21 cellular contexts compared by ENCODE assay signal in the genomic region with DNA sequence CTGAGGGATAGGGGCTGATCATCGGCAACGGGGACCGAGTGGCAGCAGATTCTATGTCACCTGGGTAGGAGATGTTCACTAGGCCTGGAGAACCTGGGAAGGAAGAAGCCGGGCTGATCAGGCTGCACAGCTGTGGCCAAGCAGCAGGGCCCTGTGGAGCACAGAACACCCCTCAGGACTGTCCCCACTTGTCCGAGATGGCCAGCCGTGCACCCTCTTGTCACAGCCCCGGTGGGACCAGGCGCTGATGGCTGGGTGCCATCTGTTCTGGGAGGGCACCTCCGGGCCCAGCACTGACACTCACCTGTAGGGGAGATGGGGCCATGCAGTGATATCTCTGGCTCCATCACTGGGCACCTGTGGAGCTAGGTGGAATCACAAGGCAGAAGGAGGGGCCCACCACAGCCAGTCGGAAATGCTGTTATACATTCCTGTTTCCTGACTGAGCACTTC.
A peak's percentile ranks its signal among the peaks of the same experiment; 100 is the strongest.
DNase-seq lines count a peak whose midpoint lies in the region; ATAC-seq and TF ChIP-seq lines count a peak whose summit lies in the region.
"Had no signal": no experiment of that assay in that cellular context is flagged by ENCODE, and none has a peak within 500 bp of the region (broad histone marks: within the 10 kb centered on the region; RNA-seq: fewer than 3 reads in every experiment).

No MANE protein-coding gene starts in this region.

- H3K36me3 Mint-ChIP-seq in H9 (ENCODE audit: insufficient read depth in 1 of 3, low read depth in 3 of 3), result no peaks in the 10 kb centered on the region
- H3K36me3 Mint-ChIP-seq: CD4-positive, CD25-positive, alpha-beta regulatory T cell had no signal

- H3K4me3 ChIP-seq in H7 (ENCODE audit: insufficient read depth, low read depth, low read length) (no peak overlapping the region), spleen (no peak overlapping the region)
- H3K4me3 ChIP-seq: PC-9 had no signal

- DNase-seq in H7, result peak; percentile 23
- DNase-seq in H9, result peak; percentile 23
- peak; percentile 26 for DNase-seq in ecto neural progenitor cell (ENCODE audit: low spot score)
- peak; percentile 61 for DNase-seq in spleen
- no peak for DNase-seq in foreskin melanocyte
- DNase-seq: CD4-positive, CD25-positive, alpha-beta regulatory T cell; EL; GF-D8; HCEC 1CT; KG1; NCI-H1092 treated with DMSO at 0.1 percent for 48 hours; NCI-H146; NCI-H2029; NCI-H2227 treated with DMSO at 0.1 percent for 48 hours; NCI-H510A; NCI-H748 treated with DMSO at 0.1 percent for 48 hours; PC-9; SIG-M5 had no signal

- no peak overlapping the region for H3K18ac ChIP-seq in H9 (ENCODE audit: insufficient read length, low read depth, low read length)

- WGBS in H9 (ENCODE audit: extremely low coverage, insufficient read length, low lambda C conversion rate), result no CpG with 5 or more reads among the region's 10 CpGs
- WGBS in spleen, 5 donors, result 88 to 95% (median 92%) methylated on average over 5 to 10 of the region's 10 CpGs

- H3K79me2 ChIP-seq in H9 (ENCODE audit: insufficient read depth, low read length), result no peaks in the 10 kb centered on the region

- H3K27me3 ChIP-seq in H7 (ENCODE audit: control insufficient read depth, insufficient read depth, low read length) (no peaks in the 10 kb centered on the region), H9 (ENCODE audit: insufficient read depth, low read length) (no peaks in the 10 kb centered on the region), spleen (replicated peaks in 1 of 7) (peaks cover 0 to 28% (median 0%) of the 10 kb centered on the region in 7 donors)

- peaks cover 7% of the 10 kb centered on the region; the same call in 1 of the 2 replicates for H3K27me3 Mint-ChIP-seq in H9 (ENCODE audit: low read depth)
- H3K27me3 Mint-ChIP-seq: CD4-positive, CD25-positive, alpha-beta regulatory T cell had no signal

- no peak overlapping the region for H3K4ac ChIP-seq in H9 (ENCODE audit: low read depth, low read length)

- no peak overlapping the region for H3K14ac ChIP-seq in H9 (ENCODE audit: insufficient read depth, low read length)

- H4K91ac ChIP-seq in H9 (ENCODE audit: insufficient read length, low read depth, low read length), result no peak overlapping the region

- no peak overlapping the region for H3K9ac ChIP-seq in H9 (ENCODE audit: extremely low read depth, insufficient read length, low read length)

- H3K4me2 ChIP-seq in H9 (ENCODE audit: insufficient read depth, insufficient read length, low read length), result no peak overlapping the region
- H3K4me2 ChIP-seq: PC-9 had no signal

- ATAC-seq in HG03378 (IDR thresholded peaks at IDR 0.05; ENCODE audit: unreplicated experiment), result no peak
- ATAC-seq in activated CD4-positive, CD25-positive, alpha-beta regulatory T cell treated with anti-CD3 and anti-CD28 coated beads, Interleukin-2, amount 50 U/mL, for 24 hours, result no peak

- no peak overlapping the region for H2BK12ac ChIP-seq in H9 (ENCODE audit: insufficient read length, low read depth, low read length)

- no peaks in the 10 kb centered on the region for H4K20me1 ChIP-seq in H9 (ENCODE audit: control insufficient read depth, insufficient read depth, insufficient read length)

- H3K4me1 Mint-ChIP-seq in H9, result peaks cover 23 to 31% of the 10 kb centered on the region in 2 experiments
- H3K4me1 Mint-ChIP-seq: CD4-positive, CD25-positive, alpha-beta regulatory T cell had no signal

- H2BK120ac ChIP-seq in H9 (ENCODE audit: low read depth, low read length, poor library complexity, severe bottlenecking), result no peak overlapping the region

- H3K9me3 Mint-ChIP-seq in H9, result no peaks in the 10 kb centered on the region; a peak in 1 of 5 replicates
- H3K9me3 Mint-ChIP-seq: CD4-positive, CD25-positive, alpha-beta regulatory T cell had no signal

- no peaks in the 10 kb centered on the region for H3K36me3 ChIP-seq in H7 (replicated peaks; ENCODE audit: control insufficient read depth, insufficient read depth, low read length)
- H3K36me3 ChIP-seq in spleen, result no peaks in the 10 kb centered on the region

- H2BK20ac ChIP-seq in H9 (ENCODE audit: low read depth, low read length, poor library complexity, severe bottlenecking), result no peak overlapping the region

- H3K4me1 ChIP-seq in H9 (ENCODE audit: insufficient read depth, low read length) (peaks cover 1% of the 10 kb centered on the region; the same call in 1 of the 2 replicates), spleen (peaks cover 0 to 12% (median 0%) of the 10 kb centered on the region in 6 donors)

- H3K23me2 ChIP-seq in H9 (ENCODE audit: insufficient read length, low read depth, low read length, poor library complexity, severe bottlenecking), result no peaks in the 10 kb centered on the region

- TF ChIP-seq POLR2A in spleen (IDR thresholded peaks at IDR 0.05), result no peak

- H3K27ac ChIP-seq in H9 (ENCODE audit: insufficient read length, low read depth, low read length) (no peak overlapping the region), spleen (no peak overlapping the region)
- H3K27ac ChIP-seq: PC-9, RWPE1 had no signal

- no peak overlapping the region for H4K8ac ChIP-seq in H9 (replicated peaks; ENCODE audit: insufficient read length, low read depth, low read length)

- H2BK15ac ChIP-seq in H9 (ENCODE audit: low read depth, low read length), result no peak overlapping the region

- H3T11ph ChIP-seq in H9 (ENCODE audit: low read length), result no peak overlapping the region

- H3K56ac ChIP-seq in H9 (ENCODE audit: insufficient read length, low read depth, low read length), result no peak overlapping the region

- no peak overlapping the region for H2BK5ac ChIP-seq in H9 (ENCODE audit: insufficient read length, low read length)

- no peak overlapping the region for H3K27ac Mint-ChIP-seq in H9
- H3K27ac Mint-ChIP-seq: CD4-positive, CD25-positive, alpha-beta regulatory T cell had no signal

- H3K79me1 ChIP-seq in H9 (ENCODE audit: insufficient read depth, low read depth, low read length, poor library complexity, severe bottlenecking), result no peaks in the 10 kb centered on the region

- H3K9me3 ChIP-seq in H9 (ENCODE audit: control insufficient read depth, low read depth, low read length), result no peaks in the 10 kb centered on the region
- no peaks in the 10 kb centered on the region for H3K9me3 ChIP-seq in spleen

- TF ChIP-seq CTCF in H9 (conservative IDR thresholded peaks at IDR 0.05) (no peak), spleen (IDR thresholded peaks at IDR 0.05 in 8 of 11, conservative IDR thresholded peaks at IDR 0.05 in 3 of 11) (no peak)

- H4K5ac ChIP-seq in H9 (ENCODE audit: insufficient read length, low read depth, low read length), result no peak overlapping the region

- H2AK5ac ChIP-seq in H9 (ENCODE audit: insufficient read length, low read length), result no peak overlapping the region

- no peak overlapping the region for H2AFZ ChIP-seq in H9 (ENCODE audit: low read length)
- H2AFZ ChIP-seq: PC-9 had no signal

- no peak overlapping the region for H3K4me3 Mint-ChIP-seq in H9
- H3K4me3 Mint-ChIP-seq: CD4-positive, CD25-positive, alpha-beta regulatory T cell had no signal

- intact Hi-C loops in spleen (cut with DNase I; ENCODE audit: low total_unique reads), result no loop called here

- no peak overlapping the region for H3K23ac ChIP-seq in H9 (ENCODE audit: insufficient read length, low read depth, low read length)
